In genomic region chr20:41531876-41532275, GRCh38 we compare ENCODE assay signal across 19 cellular contexts.
DNase-seq lines count a peak whose midpoint lies in the region; ATAC-seq, FAIRE-seq and TF ChIP-seq lines count a peak whose summit lies in the region.
"Had no signal": no experiment of that assay in that cellular context is flagged by ENCODE, and none has a peak within 500 bp of the region (broad histone marks: within the 10 kb centered on the region; RNA-seq: fewer than 3 reads in every experiment).

No MANE protein-coding gene starts in this region.

- H3K79me2 ChIP-seq in astrocyte (ENCODE audit: insufficient read depth, low read length) (peaks cover 18% of the 10 kb centered on the region), neural progenitor cell (ENCODE audit: low read depth) (peaks cover 60% of the 10 kb centered on the region)

- H3K36me3 ChIP-seq in IMR-90 (ENCODE audit: control insufficient read depth, insufficient read depth, low read length) (peaks cover 10% of the 10 kb centered on the region; the same call in 1 of the 2 replicates), astrocyte (ENCODE audit: insufficient read depth, low read length) (no peaks in the 10 kb centered on the region), neural progenitor cell (no peaks in the 10 kb centered on the region)

- TF ChIP-seq CTCF in IMR-90 (conservative IDR thresholded peaks at IDR 0.05; ENCODE audit: low read depth, low read length): no peak
- no peak for TF ChIP-seq CTCF in astrocyte (IDR thresholded peaks at IDR 0.05; ENCODE audit: insufficient read depth, low read depth, low read length)
- TF ChIP-seq CTCF in nephron progenitor cell (IDR thresholded peaks at IDR 0.05): no peak
- no peak for TF ChIP-seq CTCF in neural progenitor cell (IDR thresholded peaks at IDR 0.05)

- H2BK5ac ChIP-seq in IMR-90 (ENCODE audit: low read depth, low read length, poor library complexity, severe bottlenecking): no peak overlapping the region

- no peak for FAIRE-seq in astrocyte (lab: Jason Lieb, UNC)
- FAIRE-seq: G401.6, GM12891 had no signal

- no peak overlapping the region for H2BK20ac ChIP-seq in IMR-90 (ENCODE audit: low read depth, low read length)

- no peak overlapping the region; the same call in 1 of the 2 replicates for H3K23ac ChIP-seq in IMR-90 (ENCODE audit: low read depth, low read length)

- intact Hi-C loops in IMR-90 (cut with micrococcal nuclease): no loop called here

- in situ Hi-C loops in IMR-90 (cut with MboI; ENCODE audit: low sequenced_read_pairs): no loop called here

- no peak for TF ChIP-seq POLR2A in IMR-90 (IDR thresholded peaks at IDR 0.05; ENCODE audit: low read depth, low read length)

- no CpG with 5 or more reads among the region's 1 CpG for WGBS in IMR-90 (ENCODE audit: extremely low coverage in 2 of 2, insufficient read length in 1 of 2), 2 experiments

- H3K27me3 ChIP-seq in IMR-90 (ENCODE audit: control insufficient read depth, insufficient read depth, low read length): no peaks in the 10 kb centered on the region
- H3K27me3 ChIP-seq in astrocyte (ENCODE audit: insufficient read depth, low read length): no peaks in the 10 kb centered on the region
- H3K27me3 ChIP-seq in neural progenitor cell: no peaks in the 10 kb centered on the region
- H3K27me3 ChIP-seq: BLaER1 had no signal

- no peak overlapping the region for H4K91ac ChIP-seq in IMR-90 (ENCODE audit: insufficient read depth, low read depth, low read length)

- H2AFZ ChIP-seq in IMR-90 (replicated peaks; ENCODE audit: low read length, poor library complexity): no peak overlapping the region
- no peak overlapping the region for H2AFZ ChIP-seq in astrocyte (ENCODE audit: low read depth, low read length)
- H2AFZ ChIP-seq in neural progenitor cell (replicated peaks): no peak overlapping the region

- H3K4me1 ChIP-seq in IMR-90 (ENCODE audit: control insufficient read depth, insufficient read depth, low read length) (peaks cover 9% of the 10 kb centered on the region), astrocyte (ENCODE audit: insufficient read depth, low read length) (peaks cover 11% of the 10 kb centered on the region), neural progenitor cell (no peaks in the 10 kb centered on the region)
- H3K4me1 ChIP-seq: Caco-2, HAP-1 had no signal

- H3K36me3 Mint-ChIP-seq in astrocyte (ENCODE audit: low read depth, unreplicated experiment) (peaks cover 9% of the 10 kb centered on the region), nephron progenitor cell (ENCODE audit: low read depth) (peaks cover 47% of the 10 kb centered on the region), neural progenitor cell (peaks cover 12% of the 10 kb centered on the region)

- CTCF ChIA-PET in IMR-90 (lab: Yijun Ruan, JAX): no interaction called here

- dilution Hi-C loops in IMR-90 (cut with HindIII; ENCODE audit: low sequenced_read_pairs, unreplicated experiment): no loop called here

- H3K9me3 Mint-ChIP-seq in astrocyte (ENCODE audit: unreplicated experiment) (no peaks in the 10 kb centered on the region), nephron progenitor cell (no peaks in the 10 kb centered on the region), neural progenitor cell (no peaks in the 10 kb centered on the region)
- H3K9me3 Mint-ChIP-seq: CD8-positive, alpha-beta memory T cell; HFFc6; IgD-negative memory B cell had no signal

- H2AK9ac ChIP-seq in IMR-90 (replicated peaks; ENCODE audit: low read depth, low read length, poor library complexity): no peak overlapping the region

- H3K79me1 ChIP-seq in IMR-90 (ENCODE audit: low read depth in 1 of 2, low read length in 2 of 2): peaks cover 25 to 65% of the 10 kb centered on the region in 2 experiments

- H3K4me3 ChIP-seq in IMR-90 (ENCODE audit: insufficient read depth, low read depth, low read length) (no peak overlapping the region), astrocyte (ENCODE audit: insufficient read depth, low read depth, low read length) (no peak overlapping the region), neural progenitor cell (no peak overlapping the region)
- H3K4me3 ChIP-seq: BLaER1, HAP-1 had no signal

- H3K9ac ChIP-seq in IMR-90 (ENCODE audit: low read depth, low read length): no peak overlapping the region
- no peak overlapping the region for H3K9ac ChIP-seq in astrocyte (ENCODE audit: low read length)
- H3K9ac ChIP-seq in neural progenitor cell: no peak overlapping the region
- H3K9ac ChIP-seq: BLaER1 had no signal

- no peak overlapping the region for H3K4ac ChIP-seq in IMR-90 (ENCODE audit: low read depth, low read length)

- no peaks in the 10 kb centered on the region for H3F3A ChIP-seq in neural progenitor cell (ENCODE audit: low read depth)

- H3K56ac ChIP-seq in IMR-90 (ENCODE audit: extremely low read depth, insufficient read depth, low read length): no peak overlapping the region

- H4K20me1 ChIP-seq in IMR-90 (ENCODE audit: insufficient read depth, low read length) (peaks cover 16% of the 10 kb centered on the region; the same call in 1 of the 2 replicates), astrocyte (ENCODE audit: insufficient read depth, low read length) (peaks cover 38% of the 10 kb centered on the region), neural progenitor cell (ENCODE audit: low read depth) (peaks cover 50% of the 10 kb centered on the region)

- H3K4me3 Mint-ChIP-seq in astrocyte (ENCODE audit: unreplicated experiment) (no peak overlapping the region), nephron progenitor cell (no peak overlapping the region), neural progenitor cell (no peak overlapping the region)
- H3K4me3 Mint-ChIP-seq: CD8-positive, alpha-beta memory T cell; HFFc6; IgD-negative memory B cell had no signal

- TF ChIP-seq RAD21 in IMR-90 (IDR thresholded peaks at IDR 0.05; ENCODE audit: low read length): no peak

- H3K27ac ChIP-seq in IMR-90 (ENCODE audit: insufficient read depth, low read length) (no peak overlapping the region), astrocyte (ENCODE audit: low read depth, low read length) (no peak overlapping the region), neural progenitor cell (no peak overlapping the region)
- H3K27ac ChIP-seq: BLaER1, HL-60 had no signal

- no peak overlapping the region for H2AK5ac ChIP-seq in IMR-90 (ENCODE audit: low read depth, low read length)

- BruUV-seq in IMR-90 (replicated peaks; lab: Mats Ljungman, UMichigan): no TSS peak

- no peak overlapping the region for H4K8ac ChIP-seq in IMR-90 (ENCODE audit: low read depth in 2 of 2, low read length in 2 of 2)

- no peak overlapping the region for H2BK15ac ChIP-seq in IMR-90 (ENCODE audit: low read depth, low read length)

- peak overlapping the region; percentile 46; the same call in 1 of the 2 replicates for H3K4me2 ChIP-seq in IMR-90 (ENCODE audit: low read depth, low read length)
- H3K4me2 ChIP-seq in astrocyte (ENCODE audit: low read length): no peak overlapping the region
- no peak overlapping the region for H3K4me2 ChIP-seq in neural progenitor cell
- H3K4me2 ChIP-seq: BLaER1 had no signal

- no peak overlapping the region for H2BK120ac ChIP-seq in IMR-90 (ENCODE audit: low read depth, low read length)

- peak overlapping the region; percentile 83 for H3K14ac ChIP-seq in IMR-90 (replicated peaks; ENCODE audit: low read depth, low read length)

- H3K9me3 ChIP-seq in IMR-90 (ENCODE audit: control insufficient read depth, insufficient read depth, low read length) (no peaks in the 10 kb centered on the region), astrocyte (ENCODE audit: insufficient read depth, low read depth, low read length) (no peaks in the 10 kb centered on the region), neural progenitor cell (ENCODE audit: low read depth) (no peaks in the 10 kb centered on the region)
- H3K9me3 ChIP-seq: BLaER1, Caco-2, HAP-1 had no signal

- no peak overlapping the region for H4K5ac ChIP-seq in IMR-90 (ENCODE audit: low read depth, low read length)

- H3K27me3 Mint-ChIP-seq in astrocyte (ENCODE audit: low read depth, unreplicated experiment) (no peaks in the 10 kb centered on the region), nephron progenitor cell (ENCODE audit: low read depth, poor library complexity) (no peaks in the 10 kb centered on the region), neural progenitor cell (ENCODE audit: insufficient read depth, low read depth) (no peaks in the 10 kb centered on the region)
- H3K27me3 Mint-ChIP-seq: CD8-positive, alpha-beta memory T cell; IgD-negative memory B cell had no signal

- DNase-seq in NCI-H345 treated with DMSO at 0.1 percent for 48 hours (lab: John Stamatoyannopoulos, UW; ENCODE audit: unreplicated experiment): peak; percentile 4
- DNase-seq in NCI-H345 (lab: John Stamatoyannopoulos, UW): no peak
- peak; percentile 12 for DNase-seq in IMR-90
- DNase-seq in astrocyte (ENCODE audit: low read depth): peak; percentile 13
- DNase-seq in nephron progenitor cell: no peak
- DNase-seq in NCI-H1417 treated with DMSO at 0.1 percent for 48 hours (lab: John Stamatoyannopoulos, UW): no peak
- no peak for DNase-seq in neural progenitor cell (ENCODE audit: low spot score)
- DNase-seq in GM19238 (ENCODE audit: insufficient read length, low spot score): no peak
- DNase-seq: Caco-2; CD8-positive, alpha-beta memory T cell; DMS53; GOT3; HFFc6 had no signal

- ATAC-seq in IMR-90 (ENCODE audit: low read depth): peak; percentile 51

- H3K9me1 ChIP-seq in IMR-90 (ENCODE audit: insufficient read depth, low read length): peaks cover 16% of the 10 kb centered on the region

- H3K27ac Mint-ChIP-seq in astrocyte (ENCODE audit: unreplicated experiment) (no peak overlapping the region), nephron progenitor cell (peak overlapping the region; percentile 76), neural progenitor cell (no peak overlapping the region)
- H3K27ac Mint-ChIP-seq: HFFc6 had no signal

- H3K4me1 Mint-ChIP-seq in astrocyte (ENCODE audit: low read depth, unreplicated experiment) (peaks cover 9% of the 10 kb centered on the region), nephron progenitor cell (peaks cover 29% of the 10 kb centered on the region), neural progenitor cell (no peaks in the 10 kb centered on the region)

- POLR2A ChIA-PET in IMR-90 (lab: Charles Lee; ENCODE audit: unreplicated experiment): no interaction called here

- no peak overlapping the region; the same call in 1 of the 2 replicates for H3K18ac ChIP-seq in IMR-90 (ENCODE audit: low read depth, low read length)

TF ChIP-seq in IMR-90, 13 proteins besides CTCF, POLR2A, EP300 and RAD21 (continues in another document):
- TF ChIP-seq RCOR1 (IDR thresholded peaks at IDR 0.05; ENCODE audit: insufficient replicate concordance, low read length) (no peak), CHD1 (IDR thresholded peaks at IDR 0.05; ENCODE audit: low read depth, low read length) (no peak), FOS (IDR thresholded peaks at IDR 0.05; ENCODE audit: low read depth, low read length) (no peak), RFX5 (IDR thresholded peaks at IDR 0.05; ENCODE audit: low read depth, low read length) (no peak)

Comparison
In these comparisons a context has a peak if more than half of its experiments do, and no peak if none do; other contexts are left out.
1. DNase-seq: peak in NCI-H345 treated with DMSO at 0.1 percent for 48 hours (single experiment), IMR-90 (single experiment) and astrocyte (single experiment); none in NCI-H345 (single experiment), nephron progenitor cell (single experiment), NCI-H1417 treated with DMSO at 0.1 percent for 48 hours (single experiment), neural progenitor cell (single experiment) and GM19238 (single experiment).